9 cellular contexts compared by ENCODE assay signal in genomic region chr11:18700375-18700774, GRCh38. TPM values are rescaled to one million over a fixed set of nuclear protein-coding genes. Genes with fewer than 3 reads are reported as not detected.
DNase-seq lines count a peak whose midpoint lies in the region; ATAC-seq and TF ChIP-seq lines count a peak whose summit lies in the region.
"Had no signal": no experiment of that assay in that cellular context is flagged by ENCODE, and none has a peak within 500 bp of the region (broad histone marks: within the 10 kb centered on the region; RNA-seq: fewer than 3 reads in every experiment).

No MANE protein-coding gene starts in this region.

- H3K27ac Mint-ChIP-seq in activated naive CD8-positive, alpha-beta T cell, result no peak overlapping the region
- no peak overlapping the region for H3K27ac Mint-ChIP-seq in activated naive CD8-positive, alpha-beta T cell treated with anti-CD3 and anti-CD28 coated beads for 36 hours
- H3K27ac Mint-ChIP-seq in activated T-helper 1 cell treated with anti-CD3 and anti-CD28 coated beads, Interleukin-12 subunit alpha, Interleukin-12 subunit beta, Interleukin-2, Interleukin-4 antibody, amounts not matched to agents 30 ng/mL and 10 ng/mL and 1 ng/mL, durations not matched to agents 14 hours and 24 hours and 36 hours, result no peak overlapping the region

- no peaks in the 10 kb centered on the region for H3K27me3 Mint-ChIP-seq in activated naive CD8-positive, alpha-beta T cell
- H3K27me3 Mint-ChIP-seq in activated naive CD8-positive, alpha-beta T cell treated with anti-CD3 and anti-CD28 coated beads for 36 hours, result peaks cover 4% of the 10 kb centered on the region
- H3K27me3 Mint-ChIP-seq in activated T-helper 1 cell treated with anti-CD3 and anti-CD28 coated beads, Interleukin-12 subunit alpha, Interleukin-12 subunit beta, Interleukin-2, Interleukin-4 antibody, amounts not matched to agents 30 ng/mL and 10 ng/mL and 1 ng/mL, durations not matched to agents 14 hours and 24 hours and 36 hours (ENCODE audit: insufficient read depth), result peaks cover 29% of the 10 kb centered on the region

- DNase-seq in activated naive CD8-positive, alpha-beta T cell treated with anti-CD3 and anti-CD28 coated beads for 36 hours, result no peak
- no peak for DNase-seq in activated T-helper 1 cell treated with anti-CD3 and anti-CD28 coated beads, Interleukin-12 subunit alpha, Interleukin-12 subunit beta, Interleukin-2, Interleukin-4 antibody, amounts not matched to agents 30 ng/mL and 10 ng/mL and 1 ng/mL, durations not matched to agents 14 hours and 24 hours and 36 hours (ENCODE audit: low spot score)
- peak; percentile 74 for DNase-seq in medulla oblongata (ENCODE audit: extremely low spot score)
- DNase-seq in vagina (ENCODE audit: extremely low spot score in 2 of 2), result no peak
- no peak for DNase-seq in NCI-H1930 (lab: John Stamatoyannopoulos, UW)
- DNase-seq in NCI-H1048 (lab: John Stamatoyannopoulos, UW), result no peak
- DNase-seq: activated CD4-positive, CD25-positive, alpha-beta regulatory T cell treated with anti-CD3 and anti-CD28 coated beads, Interleukin-2, amount 50 U/mL, for 72 hours had no signal

- ATAC-seq in GM19467 (IDR thresholded peaks at IDR 0.05; ENCODE audit: unreplicated experiment), result no peak

- peak overlapping the region in 1 of 2 donors; percentile 69 for H3K4me3 ChIP-seq in vagina

- peaks cover 0 to 4% of the 10 kb centered on the region in 2 donors for H3K36me3 ChIP-seq in vagina

- no peaks in the 10 kb centered on the region for H3K9me3 Mint-ChIP-seq in activated naive CD8-positive, alpha-beta T cell (ENCODE audit: low read depth)
- H3K9me3 Mint-ChIP-seq in activated naive CD8-positive, alpha-beta T cell treated with anti-CD3 and anti-CD28 coated beads for 36 hours, result no peaks in the 10 kb centered on the region
- H3K9me3 Mint-ChIP-seq in activated T-helper 1 cell treated with anti-CD3 and anti-CD28 coated beads, Interleukin-12 subunit alpha, Interleukin-12 subunit beta, Interleukin-2, Interleukin-4 antibody, amounts not matched to agents 30 ng/mL and 10 ng/mL and 1 ng/mL, durations not matched to agents 14 hours and 24 hours and 36 hours, result no peaks in the 10 kb centered on the region

- peak overlapping the region; percentile 83 for H3K4me3 Mint-ChIP-seq in activated naive CD8-positive, alpha-beta T cell
- H3K4me3 Mint-ChIP-seq in activated naive CD8-positive, alpha-beta T cell treated with anti-CD3 and anti-CD28 coated beads for 36 hours, result no peak overlapping the region
- H3K4me3 Mint-ChIP-seq in activated T-helper 1 cell treated with anti-CD3 and anti-CD28 coated beads, Interleukin-12 subunit alpha, Interleukin-12 subunit beta, Interleukin-2, Interleukin-4 antibody, amounts not matched to agents 30 ng/mL and 10 ng/mL and 1 ng/mL, durations not matched to agents 14 hours and 24 hours and 36 hours, result peak overlapping the region; percentile 78

- H3K9me3 ChIP-seq in vagina, result no peaks in the 10 kb centered on the region

- intact Hi-C loops in activated T-helper 1 cell treated with anti-CD3 and anti-CD28 coated beads, Interleukin-12 subunit alpha, Interleukin-12 subunit beta, Interleukin-2, Interleukin-4 antibody, amounts not matched to agents 30 ng/mL and 10 ng/mL and 1 ng/mL, durations not matched to agents 14 hours and 24 hours and 36 hours (cut with micrococcal nuclease), result no loop called here
- intact Hi-C loops in vagina (cut with DNase I), result no loop called here

- H3K27ac ChIP-seq in vagina, result peak overlapping the region; percentile 6

- no peaks in the 10 kb centered on the region for H3K36me3 Mint-ChIP-seq in activated naive CD8-positive, alpha-beta T cell
- no peaks in the 10 kb centered on the region for H3K36me3 Mint-ChIP-seq in activated naive CD8-positive, alpha-beta T cell treated with anti-CD3 and anti-CD28 coated beads for 36 hours
- peaks cover 2% of the 10 kb centered on the region for H3K36me3 Mint-ChIP-seq in activated T-helper 1 cell treated with anti-CD3 and anti-CD28 coated beads, Interleukin-12 subunit alpha, Interleukin-12 subunit beta, Interleukin-2, Interleukin-4 antibody, amounts not matched to agents 30 ng/mL and 10 ng/mL and 1 ng/mL, durations not matched to agents 14 hours and 24 hours and 36 hours (ENCODE audit: low read depth)

- TF ChIP-seq POLR2A in vagina (IDR thresholded peaks at IDR 0.05), result no peak

- TF ChIP-seq CTCF in vagina (IDR thresholded peaks at IDR 0.05), result no peak

- H3K4me1 Mint-ChIP-seq in activated naive CD8-positive, alpha-beta T cell (ENCODE audit: low read depth), result peaks cover 21% of the 10 kb centered on the region
- peaks cover 21% of the 10 kb centered on the region for H3K4me1 Mint-ChIP-seq in activated naive CD8-positive, alpha-beta T cell treated with anti-CD3 and anti-CD28 coated beads for 36 hours
- H3K4me1 Mint-ChIP-seq in activated T-helper 1 cell treated with anti-CD3 and anti-CD28 coated beads, Interleukin-12 subunit alpha, Interleukin-12 subunit beta, Interleukin-2, Interleukin-4 antibody, amounts not matched to agents 30 ng/mL and 10 ng/mL and 1 ng/mL, durations not matched to agents 14 hours and 24 hours and 36 hours (ENCODE audit: low read depth), result peaks cover 30% of the 10 kb centered on the region

- no peaks in the 10 kb centered on the region for H3K27me3 ChIP-seq in vagina

- H3K4me1 ChIP-seq in vagina, result peaks cover 29% of the 10 kb centered on the region

RNA-seq across cellular contexts. Expression of gene TMEM86A, which starts 1.8 kb away (rescaled TPM):
- total RNA-seq in activated naive CD8-positive, alpha-beta T cell treated with anti-CD3 and anti-CD28 coated beads for 36 hours, result under 1 TPM; 0.25 to 0.52 TPM
- 0.52 and 0.93 TPM in 2 replicates for total RNA-seq in activated T-helper 1 cell treated with anti-CD3 and anti-CD28 coated beads, Interleukin-12 subunit alpha, Interleukin-12 subunit beta, Interleukin-2, Interleukin-4 antibody, amounts not matched to agents 30 ng/mL and 10 ng/mL and 1 ng/mL, durations not matched to agents 14 hours and 24 hours and 36 hours
- total RNA-seq in vagina, result 26.8 TPM

RNA-seq across cellular contexts. Expression of gene IGSF22, which starts 25.6 kb away (rescaled TPM):
- 1 to 10 TPM; 1.1 to 1.3 TPM for total RNA-seq in activated naive CD8-positive, alpha-beta T cell treated with anti-CD3 and anti-CD28 coated beads for 36 hours
- 0.81 and 0.86 TPM in 2 replicates for total RNA-seq in activated T-helper 1 cell treated with anti-CD3 and anti-CD28 coated beads, Interleukin-12 subunit alpha, Interleukin-12 subunit beta, Interleukin-2, Interleukin-4 antibody, amounts not matched to agents 30 ng/mL and 10 ng/mL and 1 ng/mL, durations not matched to agents 14 hours and 24 hours and 36 hours
- total RNA-seq in vagina, result not detected

Comparison
In these comparisons a context has a peak if more than half of its experiments do, and no peak if none do; other contexts are left out.
1. RNA of gene TMEM86A, which starts 1.8 kb away (total RNA-seq): 26.8 TPM in vagina (single experiment); 0.25 to 0.52 TPM in activated naive CD8-positive, alpha-beta T cell treated with anti-CD3 and anti-CD28 coated beads for 36 hours and 0.52 to 0.93 TPM in activated T-helper 1 cell treated with anti-CD3 and anti-CD28 coated beads, Interleukin-12 subunit alpha, Interleukin-12 subunit beta, Interleukin-2, Interleukin-4 antibody, amounts not matched to agents 30 ng/mL and 10 ng/mL and 1 ng/mL, durations not matched to agents 14 hours and 24 hours and 36 hours; every median in the first group is over 10 times any median in the second.